Comparison of ENCODE assay signal across 1 cellular context in genomic region chr2:59176737-59177136, GRCh38.
TF ChIP-seq lines count a peak whose summit lies in the region.

No MANE protein-coding gene starts in this region.

TF ChIP-seq in H1, 55 proteins besides CTCF, POLR2A, EP300 and RAD21:
- TF ChIP-seq GTF2F1 (IDR thresholded peaks at IDR 0.05; ENCODE audit: borderline replicate concordance, low read depth, low read length): no peak
- TF ChIP-seq SAP30 (IDR thresholded peaks at IDR 0.05; ENCODE audit: insufficient read depth, insufficient replicate concordance, low read length): no peak
- TF ChIP-seq TAF7 (optimal IDR thresholded peaks at IDR 0.05; ENCODE audit: borderline replicate concordance, low read depth, low read length): no peak
- TF ChIP-seq CEBPB (IDR thresholded peaks at IDR 0.05; ENCODE audit: low read depth, low read length): no peak
- no peak for TF ChIP-seq SIX5 (IDR thresholded peaks at IDR 0.05; ENCODE audit: low read depth, low read length)
- TF ChIP-seq HDAC6 (IDR thresholded peaks at IDR 0.05; ENCODE audit: low read depth, low read length): no peak
- TF ChIP-seq MAX (IDR thresholded peaks at IDR 0.05): no peak
TF ChIP-seq in H1: peak in this region for 0.
